10 cellular contexts compared by ENCODE assay signal in the genomic region with DNA sequence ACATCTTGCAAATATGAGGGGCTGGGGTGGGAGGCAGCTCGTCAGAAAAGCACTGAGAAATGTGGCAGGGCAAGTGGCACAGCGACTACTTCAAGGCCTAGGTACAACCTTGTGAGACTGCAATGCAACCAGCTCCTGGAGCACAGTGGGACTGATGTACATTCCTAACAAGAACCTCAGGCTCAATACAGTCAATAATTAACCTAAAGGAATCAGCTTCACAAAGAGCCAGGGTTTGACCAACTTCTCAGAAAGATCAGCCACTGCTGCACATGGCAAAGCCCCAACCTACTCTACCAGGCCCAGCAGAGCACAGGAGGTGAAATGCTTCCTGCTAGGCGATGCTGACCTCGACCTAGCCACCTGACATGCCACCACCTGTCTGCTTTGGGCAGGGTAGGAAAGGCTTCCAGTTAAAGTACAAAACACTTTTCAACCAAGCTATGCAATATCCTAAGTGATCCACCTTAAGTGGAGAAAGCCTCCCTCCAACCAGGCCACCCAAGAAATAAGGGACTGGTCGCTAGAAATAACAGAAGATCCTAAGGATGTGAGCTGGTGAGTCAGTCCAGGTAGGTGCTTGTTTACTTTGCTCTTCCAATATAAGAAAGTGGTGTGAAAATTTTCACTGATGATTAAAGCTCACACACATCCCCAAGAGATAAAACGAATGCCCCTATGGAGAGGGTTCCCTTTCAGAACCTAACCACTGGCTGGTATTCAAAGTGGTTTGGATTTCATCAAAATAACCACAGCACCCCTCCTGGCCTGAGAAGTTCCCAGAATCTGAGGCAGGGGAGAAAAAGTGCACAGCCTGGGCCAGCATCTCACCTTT. TPM values are rescaled to one million over a fixed set of nuclear protein-coding genes. Genes with fewer than 3 reads are reported as not detected.
DNase-seq lines count a peak whose midpoint lies in the region; ATAC-seq and TF ChIP-seq lines count a peak whose summit lies in the region.
"Had no signal": no experiment of that assay in that cellular context is flagged by ENCODE, and none has a peak within 500 bp of the region (broad histone marks: within the 10 kb centered on the region; RNA-seq: fewer than 3 reads in every experiment).

No MANE protein-coding gene starts in this region.

- ATAC-seq in activated T-helper 17 cell treated with anti-CD3 and anti-CD28 coated beads, Interleukin-2, amount 50 U/mL, for 72 hours (replicated peaks): no peak
- ATAC-seq: left colon had no signal

- 67% methylated on average over 6 of the region's 6 CpGs for WGBS in smooth muscle cell (ENCODE audit: low lambda C conversion rate)

- H3K27ac Mint-ChIP-seq in activated T-helper 17 cell treated with anti-CD3 and anti-CD28 coated beads, Interleukin-2, amount 50 U/mL, for 72 hours: no peak overlapping the region
- H3K27ac Mint-ChIP-seq in CD4-positive, alpha-beta memory T cell: no peak overlapping the region

- POLR2A ChIA-PET in OCI-LY7 (lab: Charles Lee): interaction anchor here (0.6 to 1.1 kb wide), 2 partner anchors 211 to 221 kb away, joined by 3 to 5 read pairs; no protein-coding TSS in a partner anchor
- POLR2A ChIA-PET in CD4-positive, alpha-beta memory T cell (lab: Charles Lee; ENCODE audit: partially characterized antibody): no interaction called here

- H3K27ac ChIP-seq in smooth muscle cell (ENCODE audit: low read depth): no peak overlapping the region
- H3K27ac ChIP-seq in OCI-LY7 (ENCODE audit: low read depth, low read length, poor library complexity, severe bottlenecking): no peak overlapping the region
- no peak overlapping the region for H3K27ac ChIP-seq in CD4-positive, alpha-beta memory T cell (ENCODE audit: low read depth, low read length)

- no peaks in the 10 kb centered on the region for H3K79me2 ChIP-seq in smooth muscle cell (ENCODE audit: low read depth)
- H3K79me2 ChIP-seq in OCI-LY7 (ENCODE audit: insufficient read depth, low read depth, low read length): no peaks in the 10 kb centered on the region

- DNase-seq in HuH-7 (ENCODE audit: low spot score): peak; percentile 73
- DNase-seq in kidney glomerular epithelial cell (lab: John Stamatoyannopoulos, UW): peak; percentile 73
- DNase-seq in smooth muscle cell (lab: John Stamatoyannopoulos, UW; ENCODE audit: unreplicated experiment): no peak
- no peak for DNase-seq in OCI-LY7 (ENCODE audit: low spot score)
- no peak for DNase-seq in Kasumi-1 (lab: John Stamatoyannopoulos, UW)
- DNase-seq in GM13976 (ENCODE audit: low spot score): no peak
- DNase-seq in CD4-positive, alpha-beta memory T cell: no peak
- DNase-seq: left colon, NCI-H187 had no signal

- H3F3A ChIP-seq in smooth muscle cell (ENCODE audit: low read depth): no peaks in the 10 kb centered on the region

- peaks cover 11% of the 10 kb centered on the region for H3K4me1 Mint-ChIP-seq in activated T-helper 17 cell treated with anti-CD3 and anti-CD28 coated beads, Interleukin-2, amount 50 U/mL, for 72 hours
- peaks cover 17 to 53% (median 32%) of the 10 kb centered on the region in 4 donors for H3K4me1 Mint-ChIP-seq in CD4-positive, alpha-beta memory T cell

- peaks cover 96% of the 10 kb centered on the region for H3K27me3 ChIP-seq in smooth muscle cell (ENCODE audit: low read depth)
- peaks cover 36% of the 10 kb centered on the region for H3K27me3 ChIP-seq in CD4-positive, alpha-beta memory T cell (ENCODE audit: insufficient read depth, low read length)

- H3K4me2 ChIP-seq in smooth muscle cell: peak overlapping the region; percentile 83
- no peak overlapping the region for H3K4me2 ChIP-seq in OCI-LY7 (ENCODE audit: low read length)

- no peaks in the 10 kb centered on the region for H3K9me3 ChIP-seq in smooth muscle cell (replicated peaks; ENCODE audit: low read depth)
- no peaks in the 10 kb centered on the region for H3K9me3 ChIP-seq in OCI-LY7 (ENCODE audit: low read length)
- H3K9me3 ChIP-seq in CD4-positive, alpha-beta memory T cell (ENCODE audit: control insufficient read depth in 1 of 2, low read length in 2 of 2): no peaks in the 10 kb centered on the region

- H3K27me3 Mint-ChIP-seq in activated T-helper 17 cell treated with anti-CD3 and anti-CD28 coated beads, Interleukin-2, amount 50 U/mL, for 72 hours: peaks cover 71% of the 10 kb centered on the region
- H3K27me3 Mint-ChIP-seq in CD4-positive, alpha-beta memory T cell: peaks cover 58 to 73% of the 10 kb centered on the region in 2 donors

- peaks cover 63% of the 10 kb centered on the region for H3K4me1 ChIP-seq in smooth muscle cell (ENCODE audit: low read depth)
- H3K4me1 ChIP-seq in OCI-LY7 (ENCODE audit: insufficient read depth, low read length, poor library complexity, severe bottlenecking): peaks cover 26% of the 10 kb centered on the region
- peaks cover 40% of the 10 kb centered on the region for H3K4me1 ChIP-seq in CD4-positive, alpha-beta memory T cell (ENCODE audit: insufficient read depth, low read length)

- CTCF ChIA-PET in OCI-LY7 (lab: Charles Lee; ENCODE audit: unreplicated experiment): no interaction called here
- CTCF ChIA-PET in CD4-positive, alpha-beta memory T cell (lab: Charles Lee; ENCODE audit: partially characterized antibody): no interaction called here

- H3K36me3 Mint-ChIP-seq in activated T-helper 17 cell treated with anti-CD3 and anti-CD28 coated beads, Interleukin-2, amount 50 U/mL, for 72 hours (ENCODE audit: low read depth): peaks cover 11% of the 10 kb centered on the region
- H3K36me3 Mint-ChIP-seq in CD4-positive, alpha-beta memory T cell: no peaks in the 10 kb centered on the region

- H3K9ac ChIP-seq in smooth muscle cell (ENCODE audit: low read depth): no peak overlapping the region

- in situ Hi-C loops in GM13976 (cut with MboI; ENCODE audit: low sequenced_read_pairs, unreplicated experiment): no loop called here

- H3K4me3 Mint-ChIP-seq in activated T-helper 17 cell treated with anti-CD3 and anti-CD28 coated beads, Interleukin-2, amount 50 U/mL, for 72 hours: peak overlapping the region; percentile 10
- peak overlapping the region in 3 of 8 donors; percentile 36 to 63 (median 48) for H3K4me3 Mint-ChIP-seq in CD4-positive, alpha-beta memory T cell

- TF ChIP-seq CTCF in smooth muscle cell (IDR thresholded peaks at IDR 0.05; ENCODE audit: borderline replicate concordance, insufficient read depth, poor library complexity, severe bottlenecking) (no peak), OCI-LY7 (conservative IDR thresholded peaks at IDR 0.05; ENCODE audit: low read length) (no peak), GM13976 (IDR thresholded peaks at IDR 0.05; ENCODE audit: borderline replicate concordance, control extremely low read depth, extremely low read depth, insufficient read depth, missing control alignments) (no peak)

- H3K4me3 ChIP-seq in smooth muscle cell (peak overlapping the region; percentile 53), OCI-LY7 (ENCODE audit: low read depth, low read length, poor library complexity, severe bottlenecking) (no peak overlapping the region)
- no peak overlapping the region for H3K4me3 ChIP-seq in CD4-positive, alpha-beta memory T cell (ENCODE audit: low read length in 2 of 2)

- H4K20me1 ChIP-seq in smooth muscle cell (ENCODE audit: low read depth): peaks cover 57% of the 10 kb centered on the region
- no peaks in the 10 kb centered on the region for H4K20me1 ChIP-seq in OCI-LY7 (ENCODE audit: insufficient read depth, low read length)

- H2AFZ ChIP-seq in smooth muscle cell (ENCODE audit: low read depth) (no peak overlapping the region), OCI-LY7 (ENCODE audit: low read length) (no peak overlapping the region)

- no peaks in the 10 kb centered on the region for H3K9me3 Mint-ChIP-seq in activated T-helper 17 cell treated with anti-CD3 and anti-CD28 coated beads, Interleukin-2, amount 50 U/mL, for 72 hours
- peaks cover 0 to 8% (median 0%) of the 10 kb centered on the region in 8 donors for H3K9me3 Mint-ChIP-seq in CD4-positive, alpha-beta memory T cell

- no TSS peak for BruUV-seq in OCI-LY7 (replicated peaks; lab: Mats Ljungman, UMichigan)

- intact Hi-C loops in OCI-LY7 (cut with micrococcal nuclease; ENCODE audit: unreplicated experiment): no loop called here
- intact Hi-C loops in CD4-positive, alpha-beta memory T cell (cut with micrococcal nuclease): no loop called here

- H3K36me3 ChIP-seq in smooth muscle cell (ENCODE audit: low read depth) (no peaks in the 10 kb centered on the region), OCI-LY7 (ENCODE audit: insufficient read depth, low read length) (no peaks in the 10 kb centered on the region)
- H3K36me3 ChIP-seq in CD4-positive, alpha-beta memory T cell (ENCODE audit: insufficient read depth, low read length): no peaks in the 10 kb centered on the region

- no peaks in the 10 kb centered on the region for H3K9me2 ChIP-seq in OCI-LY7 (ENCODE audit: insufficient read depth, low read length)

RNA-seq across cellular contexts. Expression of a gene that starts 2.1 kb away (rescaled TPM):
- 1 to 10 TPM in 1 of 2 donors, not detected in 1; 1.1 TPM for total RNA-seq in activated T-helper 17 cell treated with anti-CD3 and anti-CD28 coated beads, Interleukin-2, amount 50 U/mL, for 72 hours
- total RNA-seq in smooth muscle cell (2.6 and 3.7 TPM in 2 replicates), OCI-LY7 (2022) (0.08 TPM in 1 of 2 replicates, not detected in the other)
- 1.1 and 7.4 TPM in 2 replicates for polyA plus RNA-seq in smooth muscle cell
- 0.13 and 0.19 TPM in 2 replicates for total RNA-seq in OCI-LY7 (2014; rRNA removed; shearing (Covaris generic))
- under 1 TPM; 0.26 to 0.36 TPM for total RNA-seq in CD4-positive, alpha-beta memory T cell
- polyA plus RNA-seq in CD4-positive, alpha-beta memory T cell: under 1 TPM in 1 of 2 donors, not detected in 1; 0.16 TPM

Comparison
In these comparisons a context has a peak if more than half of its experiments do, and no peak if none do; other contexts are left out.
1. DNase-seq: peak in HuH-7 (single experiment) and kidney glomerular epithelial cell (single experiment); none in smooth muscle cell (single experiment), OCI-LY7 (single experiment), Kasumi-1 (0 of 2), GM13976 (single experiment) and CD4-positive, alpha-beta memory T cell (0 of 5).